19 cellular contexts compared by ENCODE assay signal in genomic region chr2:109222422-109222821, GRCh38.
"Had no signal": no experiment of that assay in that cellular context is flagged by ENCODE, and none has a peak within 500 bp of the region (broad histone marks: within the 10 kb centered on the region; RNA-seq: fewer than 3 reads in every experiment).

No MANE protein-coding gene starts in this region.

- H3K27me3 ChIP-seq: colonic mucosa, gastrocnemius medialis, right atrium auricular region, sigmoid colon, testis, tibial artery, uterus had no signal

- H3K4me1 ChIP-seq: prostate gland, testis, uterus had no signal

- H3K9me3 ChIP-seq: colonic mucosa, gastrocnemius medialis, mucosa of descending colon, prostate gland, right atrium auricular region, sigmoid colon, testis, tibial artery, uterus had no signal

- DNase-seq: colonic mucosa; effector CD8-positive, alpha-beta T cell; foreskin fibroblast; gastrocnemius medialis; mucosa of descending colon; naive B cell; sigmoid colon; stimulated activated CD4-positive, alpha-beta T cell treated with anti-CD3 and anti-CD28 coated beads, Interleukin-2, amount 100 ng/mL, for 24 hours; stimulated activated CD4-positive, alpha-beta T cell treated with anti-CD3 and anti-CD28 coated beads, Interleukin-4, amount 100 ng/mL, for 24 hours; stimulated activated naive CD8-positive, alpha-beta T cell treated with anti-CD3 and anti-CD28 coated beads, Interleukin-15, Interleukin-2, amounts not matched to agents 100 U/mL and 50 U/mL, for 24 hours; substantia nigra; testis; tibial artery; uterus had no signal

- H3K36me3 ChIP-seq: colonic mucosa, gastrocnemius medialis, prostate gland, right atrium auricular region, sigmoid colon, tibial artery, uterus had no signal

- H3K27ac ChIP-seq: colonic mucosa, epithelial cell of prostate, gastrocnemius medialis, prostate gland, right atrium auricular region, sigmoid colon, testis, tibial artery, uterus had no signal

- H3K4me3 ChIP-seq: colonic mucosa, gastrocnemius medialis, lung, mucosa of descending colon, prostate gland, right atrium auricular region, sigmoid colon, testis, tibial artery, uterus had no signal

- ATAC-seq: gastrocnemius medialis; mucosa of descending colon; stimulated activated effector memory CD8-positive, alpha-beta T cell treated with anti-CD3 and anti-CD28 coated beads, Interleukin-12 subunit alpha, Interleukin-12 subunit beta, amount 100 ng/mL, for 72 hours had no signal
